24 cellular contexts compared by ENCODE assay signal in the genomic region with DNA sequence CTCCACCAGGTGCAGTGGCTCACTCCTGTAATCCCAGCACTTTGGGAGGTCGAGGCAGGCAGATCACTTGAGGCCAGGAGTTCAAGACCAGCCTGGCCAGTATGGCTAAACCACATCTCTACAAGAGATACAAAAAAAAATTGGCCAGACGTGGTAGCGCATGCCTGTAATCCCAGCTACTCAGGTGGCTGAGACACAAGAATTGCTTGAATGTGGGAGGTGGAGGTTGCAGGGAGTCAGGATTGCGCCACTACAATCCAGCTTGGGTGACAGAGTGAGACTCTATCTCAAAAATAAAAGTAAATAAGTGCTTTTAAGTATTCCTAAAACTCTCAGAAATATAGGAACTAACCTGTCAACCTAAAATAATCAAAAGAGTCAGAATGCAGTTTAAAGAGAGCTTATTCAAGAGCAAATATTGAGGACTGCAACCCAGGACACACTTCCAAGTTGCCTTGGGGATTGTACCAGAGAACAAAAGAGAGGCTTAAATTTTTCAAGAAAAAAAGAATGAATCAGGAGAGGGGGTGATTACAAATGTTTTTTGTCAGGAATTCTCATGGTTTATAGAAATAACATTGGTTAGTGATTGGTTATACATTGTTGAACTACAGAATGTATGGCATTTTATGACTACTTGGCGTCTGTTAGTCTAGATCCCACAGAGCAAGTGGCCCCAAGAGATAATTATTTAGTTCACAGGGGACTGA. TPM values are rescaled to one million over a fixed set of nuclear protein-coding genes. Genes with fewer than 3 reads are reported as not detected.
"Had no signal": no experiment of that assay in that cellular context is flagged by ENCODE, and none has a peak within 500 bp of the region (broad histone marks: within the 10 kb centered on the region; RNA-seq: fewer than 3 reads in every experiment).

No MANE protein-coding gene starts in this region.

- H3K9me3 ChIP-seq: SJSA1 had no signal

- H3K9ac ChIP-seq: KMS-11 had no signal

- H3K27ac ChIP-seq: breast epithelium, KMS-11, Peyer's patch, SJSA1, WERI-Rb-1 had no signal

- H3K4me1 ChIP-seq: breast epithelium, Peyer's patch had no signal

- DNase-seq: activated CD4-positive, alpha-beta memory T cell treated with anti-CD3 and anti-CD28 coated beads, Interleukin-2, amount 10 ng/mL, durations not matched to agents 7 days and 5 days; activated CD4-positive, alpha-beta T cell treated with anti-CD3 and anti-CD28 coated beads for 36 hours; activated CD4-positive, alpha-beta T cell treated with anti-CD3 and anti-CD28 coated beads, Interleukin-2, amount 50 U/mL, for 1 hour; activated gamma-delta T cell treated with Interleukin-2 at 50 U/mL for 16 hours; activated naive CD4-positive, alpha-beta T cell treated with anti-CD3 and anti-CD28 coated beads, Interleukin-2, amount 10 ng/mL, durations not matched to agents 7 days and 5 days; activated naive CD8-positive, alpha-beta T cell treated with anti-CD3 and anti-CD28 coated beads for 36 hours; activated T-cell treated with anti-CD3 and anti-CD28 coated beads for 4 hours; activated T-cell treated with anti-CD3 and anti-CD28 coated beads, Interleukin-2, amount 50 U/mL, for 72 hours; anterior cingulate cortex; NCI-H1092; NCI-H1417; NCI-H1930; NCI-H2107; NCI-H226; NCI-H510A; Peyer's patch; SHP77; T-cell; WERI-Rb-1 had no signal

- H3K4me3 ChIP-seq: breast epithelium, Peyer's patch, SJSA1 had no signal

- H3K4me2 ChIP-seq: KMS-11 had no signal

- H3K36me3 ChIP-seq: breast epithelium, Peyer's patch, SJSA1, WERI-Rb-1 had no signal

- H3K27me3 ChIP-seq: breast epithelium, Peyer's patch, SJSA1 had no signal

RNA-seq across cellular contexts. Expression of a gene that starts 33.2 kb away (rescaled TPM):
- total RNA-seq: activated CD4-positive, alpha-beta memory T cell treated with anti-CD3 and anti-CD28 coated beads, Interleukin-2, amount 10 ng/mL, durations not matched to agents 7 days and 5 days; activated CD4-positive, alpha-beta T cell treated with anti-CD3 and anti-CD28 coated beads for 36 hours; activated T-helper 2 cell treated with anti-CD3 and anti-CD28 coated beads, Interferon-gamma antibody, Interleukin-2, Interleukin-4, amounts not matched to agents 10 μg/mL and 5 μg/mL and 100 μg/mL, durations not matched to agents 14 hours and 24 hours and 36 hours; SJSA1; T-helper 2 cell treated with Interferon-gamma antibody and Interleukin-4, amounts not matched to agents 100 ng/mL and 5 ng/mL, for 36 hours had no signal
